8 cellular contexts compared by ENCODE assay signal in genomic region chr20:846894-847278, GRCh38. TPM values are rescaled to one million over a fixed set of nuclear protein-coding genes. Genes with fewer than 3 reads are reported as not detected.
A peak's percentile ranks its signal among the peaks of the same experiment; 100 is the strongest.
DNase-seq lines count a peak whose midpoint lies in the region; ATAC-seq and TF ChIP-seq lines count a peak whose summit lies in the region.

No MANE protein-coding gene starts in this region.

- ATAC-seq in HG03108 (IDR thresholded peaks at IDR 0.05; ENCODE audit: unreplicated experiment), result peak; percentile 39
- no peak for ATAC-seq in HG02642 (IDR thresholded peaks at IDR 0.05; ENCODE audit: poor library complexity, unreplicated experiment)
- no peak for ATAC-seq in HG02981 (IDR thresholded peaks at IDR 0.05; ENCODE audit: unreplicated experiment)
- ATAC-seq in GM19455 (IDR thresholded peaks at IDR 0.05; ENCODE audit: unreplicated experiment), result no peak

- H3K4me1 ChIP-seq in A673 (ENCODE audit: insufficient read depth, low read length, poor library complexity, severe bottlenecking) (peaks cover 43% of the 10 kb centered on the region), esophagus squamous epithelium (peaks cover 44 to 77% (median 48%) of the 10 kb centered on the region in 3 donors)

- CTCF ChIA-PET in A673 (lab: Charles Lee), result no interaction called here

- H3K9me3 ChIP-seq in A673 (ENCODE audit: low read depth, low read length, poor library complexity, severe bottlenecking) (no peaks in the 10 kb centered on the region), esophagus squamous epithelium (no peaks in the 10 kb centered on the region)

- no peak for TF ChIP-seq CTCF in A673 (conservative IDR thresholded peaks at IDR 0.05; ENCODE audit: low read depth, low read length)
- no peak for TF ChIP-seq CTCF in esophagus squamous epithelium (IDR thresholded peaks at IDR 0.05)

- H3K27me3 ChIP-seq in A673 (replicated peaks; ENCODE audit: insufficient read depth, low read depth, low read length, poor library complexity) (no peaks in the 10 kb centered on the region), esophagus squamous epithelium (peaks cover 0 to 6% (median 0%) of the 10 kb centered on the region in 4 donors)

- intact Hi-C loops in A673 (cut with micrococcal nuclease; ENCODE audit: unreplicated experiment) (no loop called here), esophagus squamous epithelium (cut with DNase I) (no loop called here)

- TF ChIP-seq POLR2A in esophagus squamous epithelium (IDR thresholded peaks at IDR 0.05), result no peak

- peak overlapping the region; percentile 22 for H3K4me3 ChIP-seq in A673 (ENCODE audit: low read depth, low read length, poor library complexity, severe bottlenecking)
- H3K4me3 ChIP-seq in esophagus squamous epithelium, result peak overlapping the region in 3 of 4 donors; percentile 44 to 68 (median 45)

- BruUV-seq in A673 (replicated peaks; lab: Mats Ljungman, UMichigan), result no TSS peak

- DNase-seq in A673 (ENCODE audit: low spot score) (peak; percentile 37), esophagus squamous epithelium (lab: John Stamatoyannopoulos, UW) (no peak), amniotic stem cell (lab: John Stamatoyannopoulos, UW) (no peak)
- DNase-seq in activated CD4-positive, alpha-beta T cell treated with anti-CD3 and anti-CD28 coated beads for 1 hour, result peak; percentile 36

- H3K36me3 ChIP-seq in A673 (ENCODE audit: insufficient read depth, low read length, poor library complexity, severe bottlenecking), result no peaks in the 10 kb centered on the region
- peaks cover 0 to 6% (median 0%) of the 10 kb centered on the region in 3 donors for H3K36me3 ChIP-seq in esophagus squamous epithelium

- H3K27ac ChIP-seq in A673 (ENCODE audit: low read depth, low read length, poor library complexity, severe bottlenecking) (peak overlapping the region; percentile 67), esophagus squamous epithelium (peak overlapping the region; percentile 61 to 94 (median 90))

- 20 to 60% methylated on average over 1 of the region's 7 CpGs for WGBS in esophagus squamous epithelium, 2 donors

- POLR2A ChIA-PET in A673 (lab: Charles Lee; ENCODE audit: low non-redundant PET), result no interaction called here

RNA-seq across cellular contexts. Expression of gene FAM110A, which starts 13.4 kb away (rescaled TPM):
- total RNA-seq in A673 (2021) (11.7 and 12.2 TPM in 2 replicates), esophagus squamous epithelium (10 to 100 TPM; 15.3 to 46.6 (median 27.1) TPM)

Comparison
In these comparisons a context has a peak if more than half of its experiments do, and no peak if none do; other contexts are left out.
1. DNase-seq: peak in A673 (single experiment) and activated CD4-positive, alpha-beta T cell treated with anti-CD3 and anti-CD28 coated beads for 1 hour (single experiment); none in esophagus squamous epithelium (single experiment) and amniotic stem cell (single experiment).